In genomic region chr1:228125185-228125584, GRCh38 we compare ENCODE assay signal across 1 cellular context.
A peak's percentile ranks its signal among the peaks of the same experiment; 100 is the strongest.
TF ChIP-seq lines count a peak whose summit lies in the region.

No MANE protein-coding gene starts in this region.

TF ChIP-seq in K562, 482 proteins besides CTCF, POLR2A, EP300 and RAD21 (continued from another document):
- TF ChIP-seq HMBOX1 (IDR thresholded peaks at IDR 0.05) (no peak), PTTG1 (tag; IDR thresholded peaks at IDR 0.05; ENCODE audit: low read depth) (peak; percentile 88), MAFG (tag; conservative IDR thresholded peaks at IDR 0.05) (no peak), FOS (IDR thresholded peaks at IDR 0.05; ENCODE audit: extremely low read depth, insufficient read length) (no peak), COPS2 (conservative IDR thresholded peaks at IDR 0.05) (no peak), ZNF589 (CRISPR knock-in tag; IDR thresholded peaks at IDR 0.05; ENCODE audit: low read depth) (peak; percentile 77; the same call in 1 of the 2 replicates), HINFP (tag; conservative IDR thresholded peaks at IDR 0.05; ENCODE audit: low read depth) (0 out of 2 replicates have a peak, but pooled peaks have one; percentile 43), PTBP1 (IDR thresholded peaks at IDR 0.05; ENCODE audit: low read depth, low read length) (no peak), ZNF740 (CRISPR knock-in tag; IDR thresholded peaks at IDR 0.05) (no peak), ZNF740 (tag; IDR thresholded peaks at IDR 0.05) (peak in 1 of 2 experiments; percentile 79; a peak in 2 of 4 replicates), SMAD3 (CRISPR knock-in tag; conservative IDR thresholded peaks at IDR 0.05) (peak; percentile 68; the same call in 1 of the 2 replicates), CBFA2T2 (conservative IDR thresholded peaks at IDR 0.05) (no peak), ELK3 (CRISPR knock-in tag; IDR thresholded peaks at IDR 0.05) (no peak), ELF2 (CRISPR knock-in tag; IDR thresholded peaks at IDR 0.05) (no peak), ZNF639 (CRISPR knock-in tag; conservative IDR thresholded peaks at IDR 0.05 in 1 of 2, IDR thresholded peaks at IDR 0.05 in 1 of 2) (peak in 1 of 2 experiments; percentile 86; a peak in 2 of 4 replicates), ZBTB9 (CRISPR knock-in tag; IDR thresholded peaks at IDR 0.05) (peak; percentile 62; the same call in 1 of the 2 replicates), TEAD1 (CRISPR knock-in tag; IDR thresholded peaks at IDR 0.05) (peak in 1 of 2 experiments; percentile 45; a peak in 1 of 4 replicates), YY1 (IDR thresholded peaks at IDR 0.05; ENCODE audit: borderline replicate concordance in 1 of 3, control insufficient read depth in 1 of 3, extremely low read depth in 1 of 3, insufficient read depth in 3 of 3, insufficient read length in 1 of 3, insufficient replicate concordance in 2 of 3, low read depth in 1 of 3, low read length in 2 of 3) (peak in 1 of 3 experiments; percentile 35), CAMTA2 (CRISPR knock-in tag; conservative IDR thresholded peaks at IDR 0.05) (no peak), NR3C1 (CRISPR knock-in tag; IDR thresholded peaks at IDR 0.05) (no peak), DDX20 (tag; IDR thresholded peaks at IDR 0.05; ENCODE audit: low read depth) (peak; percentile 42; the same call in 1 of the 2 replicates), RBM25 (IDR thresholded peaks at IDR 0.05; ENCODE audit: low read depth, low read length, severe bottlenecking) (no peak), CREB3 (tag; conservative IDR thresholded peaks at IDR 0.05; ENCODE audit: low read depth) (peak; percentile 91), ZBTB17 (CRISPR knock-in tag; IDR thresholded peaks at IDR 0.05) (0 out of 2 replicates have a peak, but pooled peaks have one; percentile 67), CHD2 (IDR thresholded peaks at IDR 0.05; ENCODE audit: low read depth, low read length) (no peak), NFE2L1 (tag; IDR thresholded peaks at IDR 0.05; ENCODE audit: borderline replicate concordance, low read depth) (peak; percentile 48; the same call in 1 of the 2 replicates), ZNF592 (IDR thresholded peaks at IDR 0.05) (peak; percentile 87), ID3 (CRISPR knock-in tag; IDR thresholded peaks at IDR 0.05) (no peak), ID3 (tag; IDR thresholded peaks at IDR 0.05) (peak; percentile 62; the same call in 1 of the 2 replicates), SLC30A9 (CRISPR knock-in tag; IDR thresholded peaks at IDR 0.05) (no peak)
